1 cellular context compared by ENCODE assay signal in the genomic region with DNA sequence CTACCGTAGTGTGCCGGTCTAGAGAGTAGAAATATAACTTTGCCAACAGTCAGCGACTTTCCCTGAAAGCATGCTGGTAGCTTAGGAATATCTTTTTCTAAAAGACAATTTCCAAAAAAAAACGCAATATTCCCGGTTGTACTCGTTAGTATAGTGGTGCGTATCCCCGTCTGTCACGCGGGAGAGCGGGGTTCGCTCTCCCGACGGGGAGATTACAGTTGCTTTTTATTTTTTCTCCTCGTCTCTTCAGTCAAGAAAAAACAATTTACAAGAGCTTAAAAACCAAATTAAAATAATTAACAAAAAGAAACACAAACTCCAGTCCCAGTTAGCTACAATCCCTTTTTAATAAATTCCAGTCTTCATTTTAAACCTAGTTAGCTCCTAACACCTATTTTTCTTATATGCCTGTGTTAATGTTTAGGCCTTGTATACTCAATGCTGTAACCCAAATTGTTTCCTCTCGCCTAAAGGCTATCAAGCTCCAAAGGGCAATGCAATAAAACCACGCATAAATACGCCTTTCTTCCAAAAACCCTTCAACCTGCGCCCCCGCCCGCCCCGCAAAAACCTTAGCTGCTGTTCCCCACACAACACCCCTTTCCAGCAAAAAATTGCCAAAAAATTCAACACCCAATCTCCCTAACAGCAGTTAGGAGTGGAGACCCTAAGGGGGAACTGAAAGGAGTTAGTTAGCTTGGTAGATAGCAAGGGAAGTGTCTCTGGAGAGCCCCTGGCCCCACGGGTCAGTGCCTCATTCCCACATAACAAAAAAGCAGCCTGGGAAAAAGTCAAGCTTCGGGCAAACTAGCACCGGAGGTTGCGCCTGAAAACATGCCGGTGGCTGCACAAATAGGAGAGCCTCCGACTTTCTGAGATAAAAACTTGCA.
TF ChIP-seq lines count a peak whose summit lies in the region.

No MANE protein-coding gene starts in this region.

TF ChIP-seq in endothelial cell of umbilical vein, 7 proteins besides CTCF, POLR2A, EP300 and RAD21:
- TF ChIP-seq MYC (IDR thresholded peaks at IDR 0.05; ENCODE audit: low read depth, low read length) (no peak), GATA2 (IDR thresholded peaks at IDR 0.05; ENCODE audit: insufficient read depth, insufficient read length, low read depth, low read length) (no peak), EZH2 (IDR thresholded peaks at IDR 0.05; ENCODE audit: borderline replicate concordance, low read depth, low read length, severe bottlenecking) (no peak), JUN (IDR thresholded peaks at IDR 0.05; ENCODE audit: borderline replicate concordance, insufficient read depth, insufficient read length, low read depth) (no peak), POLR2AphosphoS5 (IDR thresholded peaks at IDR 0.05; ENCODE audit: insufficient read depth, low read depth, low read length) (no peak), FOS (IDR thresholded peaks at IDR 0.05; ENCODE audit: borderline replicate concordance, insufficient read depth, low read length) (no peak)
